ENCODE assay signal across 1 cellular context in the genomic region with DNA sequence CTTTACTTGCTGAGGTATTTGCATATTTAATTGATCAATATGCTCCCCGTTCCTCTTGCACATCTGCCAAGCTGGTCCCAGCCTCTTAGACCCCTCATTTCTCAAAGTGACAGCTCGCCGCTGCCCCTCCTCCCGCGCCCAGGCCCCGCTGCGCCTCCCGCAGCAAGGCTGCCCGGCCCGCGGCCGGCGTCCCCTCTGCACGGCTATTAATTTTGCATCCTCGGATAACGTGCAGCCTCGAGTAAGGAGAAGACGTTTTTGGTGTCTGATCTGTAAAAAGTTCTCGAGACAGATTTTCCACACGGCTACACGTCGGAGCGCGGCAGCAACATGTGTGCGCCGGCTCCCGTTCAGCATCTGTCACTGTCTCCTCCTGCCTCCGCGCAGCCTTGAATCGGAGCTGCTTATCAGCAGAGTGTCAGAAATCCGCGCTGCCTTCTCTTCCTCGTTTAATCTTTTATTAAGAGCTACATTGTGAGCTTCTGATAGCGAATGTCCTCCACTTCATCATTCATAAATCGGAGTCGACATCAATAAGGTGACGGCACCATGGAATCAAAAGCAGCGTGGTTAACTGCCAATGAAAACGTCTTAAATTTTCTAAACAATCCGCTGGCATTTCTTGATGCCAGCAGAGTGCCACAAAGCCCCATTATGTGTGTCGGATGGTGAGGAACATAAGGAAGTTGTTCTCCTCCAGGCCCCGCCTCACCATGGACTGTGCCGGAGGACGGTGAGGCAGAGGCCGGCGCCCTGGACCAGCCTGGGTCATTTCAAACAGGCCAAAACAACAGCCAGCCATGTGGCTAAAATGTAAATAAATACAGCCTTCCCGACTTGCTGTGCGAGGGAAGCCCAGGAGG.
TF ChIP-seq lines count a peak whose summit lies in the region.

No MANE protein-coding gene starts in this region.

TF ChIP-seq in SK-N-SH, 30 proteins besides CTCF, POLR2A, EP300 and RAD21 (continued from another document):
- TF ChIP-seq, protein P1, sequence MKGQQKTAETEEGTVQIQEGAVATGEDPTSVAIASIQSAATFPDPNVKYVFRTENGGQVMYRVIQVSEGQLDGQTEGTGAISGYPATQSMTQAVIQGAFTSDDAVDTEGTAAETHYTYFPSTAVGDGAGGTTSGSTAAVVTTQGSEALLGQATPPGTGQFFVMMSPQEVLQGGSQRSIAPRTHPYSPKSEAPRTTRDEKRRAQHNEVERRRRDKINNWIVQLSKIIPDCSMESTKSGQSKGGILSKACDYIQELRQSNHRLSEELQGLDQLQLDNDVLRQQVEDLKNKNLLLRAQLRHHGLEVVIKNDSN (IDR thresholded peaks at IDR 0.05; ENCODE audit: borderline replicate concordance, low read depth) = no peak
- TF ChIP-seq YY1 (IDR thresholded peaks at IDR 0.05; ENCODE audit: low read depth) (no peak), TCF12 (IDR thresholded peaks at IDR 0.05) (no peak), FOXJ3 (CRISPR knock-in tag; IDR thresholded peaks at IDR 0.05) (no peak)
